Comparison of ENCODE assay signal across 1 cellular context in the genomic region with DNA sequence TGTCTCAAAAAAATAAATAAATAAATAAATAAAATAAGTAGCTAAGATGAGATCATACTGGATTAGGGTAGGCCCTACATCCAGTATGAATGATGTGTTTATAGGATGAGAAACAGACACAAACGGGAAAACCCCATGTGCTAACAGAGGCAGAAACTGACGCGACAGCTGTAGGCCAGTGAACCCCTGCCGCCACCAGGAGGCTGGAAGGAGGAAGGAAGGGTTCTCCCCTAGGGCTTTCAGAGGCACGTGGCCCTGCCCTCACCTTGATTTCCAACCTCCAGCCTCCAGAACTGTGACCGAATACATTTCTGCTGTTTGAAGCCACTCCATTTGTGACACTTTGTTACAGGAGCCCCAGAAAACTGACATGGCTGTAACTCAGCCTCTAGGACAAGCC.
TF ChIP-seq lines count a peak whose summit lies in the region.

No MANE protein-coding gene starts in this region.

TF ChIP-seq in GM12878, 131 proteins besides CTCF, POLR2A, EP300 and RAD21 (continued from another document):
- TF ChIP-seq, protein P1, sequence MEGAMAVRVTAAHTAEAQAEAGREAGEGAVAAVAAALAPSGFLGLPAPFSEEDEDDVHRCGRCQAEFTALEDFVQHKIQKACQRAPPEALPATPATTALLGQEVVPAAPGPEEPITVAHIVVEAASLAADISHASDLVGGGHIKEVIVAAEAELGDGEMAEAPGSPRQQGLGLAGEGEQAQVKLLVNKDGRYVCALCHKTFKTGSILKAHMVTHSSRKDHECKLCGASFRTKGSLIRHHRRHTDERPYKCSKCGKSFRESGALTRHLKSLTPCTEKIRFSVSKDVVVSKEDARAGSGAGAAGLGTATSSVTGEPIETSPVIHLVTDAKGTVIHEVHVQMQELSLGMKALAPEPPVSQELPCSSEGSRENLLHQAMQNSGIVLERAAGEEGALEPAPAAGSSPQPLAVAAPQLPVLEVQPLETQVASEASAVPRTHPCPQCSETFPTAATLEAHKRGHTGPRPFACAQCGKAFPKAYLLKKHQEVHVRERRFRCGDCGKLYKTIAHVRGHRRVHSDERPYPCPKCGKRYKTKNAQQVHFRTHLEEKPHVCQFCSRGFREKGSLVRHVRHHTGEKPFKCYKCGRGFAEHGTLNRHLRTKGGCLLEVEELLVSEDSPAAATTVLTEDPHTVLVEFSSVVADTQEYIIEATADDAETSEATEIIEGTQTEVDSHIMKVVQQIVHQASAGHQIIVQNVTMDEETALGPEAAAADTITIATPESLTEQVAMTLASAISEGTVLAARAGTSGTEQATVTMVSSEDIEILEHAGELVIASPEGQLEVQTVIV (IDR thresholded peaks at IDR 0.05; ENCODE audit: borderline replicate concordance, partially characterized antibody), result no peak
- TF ChIP-seq SMC3 (IDR thresholded peaks at IDR 0.05; ENCODE audit: borderline replicate concordance, low read length), result peak; percentile 10; the same call in 1 of the 2 replicates
- TF ChIP-seq TCF12 (IDR thresholded peaks at IDR 0.05; ENCODE audit: low read depth, low read length), result 0 out of 2 replicates have a peak, but pooled peaks have one; percentile 11
- TF ChIP-seq, protein P2, sequence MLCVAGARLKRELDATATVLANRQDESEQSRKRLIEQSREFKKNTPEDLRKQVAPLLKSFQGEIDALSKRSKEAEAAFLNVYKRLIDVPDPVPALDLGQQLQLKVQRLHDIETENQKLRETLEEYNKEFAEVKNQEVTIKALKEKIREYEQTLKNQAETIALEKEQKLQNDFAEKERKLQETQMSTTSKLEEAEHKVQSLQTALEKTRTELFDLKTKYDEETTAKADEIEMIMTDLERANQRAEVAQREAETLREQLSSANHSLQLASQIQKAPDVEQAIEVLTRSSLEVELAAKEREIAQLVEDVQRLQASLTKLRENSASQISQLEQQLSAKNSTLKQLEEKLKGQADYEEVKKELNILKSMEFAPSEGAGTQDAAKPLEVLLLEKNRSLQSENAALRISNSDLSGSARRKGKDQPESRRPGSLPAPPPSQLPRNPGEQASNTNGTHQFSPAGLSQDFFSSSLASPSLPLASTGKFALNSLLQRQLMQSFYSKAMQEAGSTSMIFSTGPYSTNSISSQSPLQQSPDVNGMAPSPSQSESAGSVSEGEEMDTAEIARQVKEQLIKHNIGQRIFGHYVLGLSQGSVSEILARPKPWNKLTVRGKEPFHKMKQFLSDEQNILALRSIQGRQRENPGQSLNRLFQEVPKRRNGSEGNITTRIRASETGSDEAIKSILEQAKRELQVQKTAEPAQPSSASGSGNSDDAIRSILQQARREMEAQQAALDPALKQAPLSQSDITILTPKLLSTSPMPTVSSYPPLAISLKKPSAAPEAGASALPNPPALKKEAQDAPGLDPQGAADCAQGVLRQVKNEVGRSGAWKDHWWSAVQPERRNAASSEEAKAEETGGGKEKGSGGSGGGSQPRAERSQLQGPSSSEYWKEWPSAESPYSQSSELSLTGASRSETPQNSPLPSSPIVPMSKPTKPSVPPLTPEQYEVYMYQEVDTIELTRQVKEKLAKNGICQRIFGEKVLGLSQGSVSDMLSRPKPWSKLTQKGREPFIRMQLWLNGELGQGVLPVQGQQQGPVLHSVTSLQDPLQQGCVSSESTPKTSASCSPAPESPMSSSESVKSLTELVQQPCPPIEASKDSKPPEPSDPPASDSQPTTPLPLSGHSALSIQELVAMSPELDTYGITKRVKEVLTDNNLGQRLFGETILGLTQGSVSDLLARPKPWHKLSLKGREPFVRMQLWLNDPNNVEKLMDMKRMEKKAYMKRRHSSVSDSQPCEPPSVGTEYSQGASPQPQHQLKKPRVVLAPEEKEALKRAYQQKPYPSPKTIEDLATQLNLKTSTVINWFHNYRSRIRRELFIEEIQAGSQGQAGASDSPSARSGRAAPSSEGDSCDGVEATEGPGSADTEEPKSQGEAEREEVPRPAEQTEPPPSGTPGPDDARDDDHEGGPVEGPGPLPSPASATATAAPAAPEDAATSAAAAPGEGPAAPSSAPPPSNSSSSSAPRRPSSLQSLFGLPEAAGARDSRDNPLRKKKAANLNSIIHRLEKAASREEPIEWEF (IDR thresholded peaks at IDR 0.05; ENCODE audit: insufficient replicate concordance, low read depth, low read length), result no peak
- TF ChIP-seq, protein P3, sequence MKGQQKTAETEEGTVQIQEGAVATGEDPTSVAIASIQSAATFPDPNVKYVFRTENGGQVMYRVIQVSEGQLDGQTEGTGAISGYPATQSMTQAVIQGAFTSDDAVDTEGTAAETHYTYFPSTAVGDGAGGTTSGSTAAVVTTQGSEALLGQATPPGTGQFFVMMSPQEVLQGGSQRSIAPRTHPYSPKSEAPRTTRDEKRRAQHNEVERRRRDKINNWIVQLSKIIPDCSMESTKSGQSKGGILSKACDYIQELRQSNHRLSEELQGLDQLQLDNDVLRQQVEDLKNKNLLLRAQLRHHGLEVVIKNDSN (IDR thresholded peaks at IDR 0.05; ENCODE audit: borderline replicate concordance, extremely low read length, insufficient read depth, low read depth, low read length), result peak; percentile 18
TF ChIP-seq in GM12878: peak in this region for 4.
